In genomic region chr5:98769256-98770157, GRCh38 we compare ENCODE assay signal across 8 cellular contexts. TPM values are rescaled to one million over a fixed set of nuclear protein-coding genes. Genes with fewer than 3 reads are reported as not detected.
DNase-seq lines count a peak whose midpoint lies in the region; ATAC-seq and TF ChIP-seq lines count a peak whose summit lies in the region.

No MANE protein-coding gene starts in this region.

- no peak overlapping the region for H3K27ac ChIP-seq in DND-41 (ENCODE audit: low read length)
- H3K27ac ChIP-seq in thymus (ENCODE audit: low read depth) = no peak overlapping the region

- no peak overlapping the region for H2AFZ ChIP-seq in DND-41 (ENCODE audit: low read depth, low read length)

- H3K4me3 ChIP-seq in DND-41 (ENCODE audit: low read depth in 1 of 2, low read length in 2 of 2) (peak overlapping the region in 1 of 2 experiments; percentile 47; a peak in 3 of 4 replicates), LNCaP clone FGC (ENCODE audit: low read depth, low read length) (peak overlapping the region; percentile 61), mucosa of stomach (ENCODE audit: low read length) (peak overlapping the region; percentile 89), thymus (ENCODE audit: low read length) (peak overlapping the region; percentile 47)

- no peak for TF ChIP-seq POLR2A in erythroblast (IDR thresholded peaks at IDR 0.05; ENCODE audit: low read length)

- H3K4me1 ChIP-seq in DND-41 (ENCODE audit: insufficient read depth, low read length) = peaks cover 28% of the 10 kb centered on the region
- peaks cover 9% of the 10 kb centered on the region for H3K4me1 ChIP-seq in mucosa of stomach (ENCODE audit: control insufficient read depth, insufficient read depth, low read length)
- H3K4me1 ChIP-seq in thymus (ENCODE audit: control insufficient read depth, insufficient read depth, low read length) = peaks cover 29% of the 10 kb centered on the region

- H3K27me3 Mint-ChIP-seq in activated CD4-positive, alpha-beta T cell treated with anti-CD3 and anti-CD28 coated beads, Interleukin-2, amount 10 ng/mL, durations not matched to agents 24 days and 14 days = peaks cover 65% of the 10 kb centered on the region

- H3K36me3 ChIP-seq in DND-41 (ENCODE audit: insufficient read depth, low read length) (no peaks in the 10 kb centered on the region), mucosa of stomach (ENCODE audit: control insufficient read depth, insufficient read depth, low read length) (no peaks in the 10 kb centered on the region), thymus (ENCODE audit: control insufficient read depth, insufficient read depth) (no peaks in the 10 kb centered on the region)

- WGBS in thymus = 1% methylated on average over 59 of the region's 59 CpGs

- H3K36me3 Mint-ChIP-seq in activated CD4-positive, alpha-beta T cell treated with anti-CD3 and anti-CD28 coated beads, Interleukin-2, amount 10 ng/mL, durations not matched to agents 24 days and 14 days (ENCODE audit: low read depth) = no peaks in the 10 kb centered on the region

- H3K4me2 ChIP-seq in DND-41 (ENCODE audit: insufficient read depth, low read length) = peak overlapping the region; percentile 69

- H3K4me3 Mint-ChIP-seq in activated CD4-positive, alpha-beta T cell treated with anti-CD3 and anti-CD28 coated beads, Interleukin-2, amount 10 ng/mL, durations not matched to agents 24 days and 14 days = peak overlapping the region; percentile 83

- no peak overlapping the region for H3K27ac Mint-ChIP-seq in activated CD4-positive, alpha-beta T cell treated with anti-CD3 and anti-CD28 coated beads, Interleukin-2, amount 10 ng/mL, durations not matched to agents 24 days and 14 days

- H3K9ac ChIP-seq in DND-41 (ENCODE audit: low read depth, low read length) (peak overlapping the region; percentile 24; the same call in 1 of the 2 replicates), mucosa of stomach (ENCODE audit: low read length) (peak overlapping the region; percentile 74)

- no peaks in the 10 kb centered on the region for H3K9me3 Mint-ChIP-seq in activated CD4-positive, alpha-beta T cell treated with anti-CD3 and anti-CD28 coated beads, Interleukin-2, amount 10 ng/mL, durations not matched to agents 24 days and 14 days

- DNase-seq in DND-41 = peak; percentile 33
- DNase-seq in LNCaP clone FGC (ENCODE audit: low read depth) = no peak
- peak; percentile 66 for DNase-seq in activated CD4-positive, alpha-beta T cell treated with anti-CD3 and anti-CD28 coated beads, Interleukin-2, amount 10 ng/mL, durations not matched to agents 24 days and 14 days
- DNase-seq in erythroblast (lab: John Stamatoyannopoulos, UW) = peak; percentile 2 to 12
- no peak for DNase-seq in foreskin melanocyte

- H4K20me1 ChIP-seq in DND-41 (ENCODE audit: insufficient read depth, low read length) = no peaks in the 10 kb centered on the region

- H3K27me3 ChIP-seq in DND-41 (ENCODE audit: insufficient read depth, low read length, poor library complexity) (peaks cover 43% of the 10 kb centered on the region), mucosa of stomach (ENCODE audit: control insufficient read depth, insufficient read depth, low read length) (no peaks in the 10 kb centered on the region), thymus (ENCODE audit: control insufficient read depth, insufficient read depth) (peaks cover 69% of the 10 kb centered on the region)

- H3K9me3 ChIP-seq in DND-41 (ENCODE audit: insufficient read depth, low read length, severe bottlenecking) (no peaks in the 10 kb centered on the region), mucosa of stomach (ENCODE audit: control insufficient read depth, low read length) (no peaks in the 10 kb centered on the region), thymus (ENCODE audit: control insufficient read depth) (peaks cover 1% of the 10 kb centered on the region)

- no peaks in the 10 kb centered on the region for H3K79me2 ChIP-seq in DND-41 (ENCODE audit: insufficient read depth, low read length)

- H3K4me1 Mint-ChIP-seq in activated CD4-positive, alpha-beta T cell treated with anti-CD3 and anti-CD28 coated beads, Interleukin-2, amount 10 ng/mL, durations not matched to agents 24 days and 14 days = peaks cover 30% of the 10 kb centered on the region

- no peak for TF ChIP-seq CTCF in DND-41 (IDR thresholded peaks at IDR 0.05; ENCODE audit: borderline replicate concordance, extremely low read depth, low read length, poor library complexity, severe bottlenecking)
- no peak for TF ChIP-seq CTCF in LNCaP clone FGC (IDR thresholded peaks at IDR 0.05; ENCODE audit: control insufficient read depth, extremely low read depth, insufficient read depth)

- ATAC-seq in DND-41 (ENCODE audit: insufficient read depth, low read depth) = peak; percentile 44
- ATAC-seq in HG03039 (IDR thresholded peaks at IDR 0.05; ENCODE audit: unreplicated experiment) = no peak

- intact Hi-C loops in activated CD4-positive, alpha-beta T cell treated with anti-CD3 and anti-CD28 coated beads, Interleukin-2, amount 10 ng/mL, durations not matched to agents 24 days and 14 days (cut with micrococcal nuclease) = loop anchor here (2.0 to 10.0 kb wide), 5 partner anchors 263 to 1587 kb away; partner anchors contain the start of gene RIOK2

RNA-seq across cellular contexts. Expression of gene RGMB, which starts 4.0 kb away (rescaled TPM):
- total RNA-seq in activated CD4-positive, alpha-beta T cell treated with anti-CD3 and anti-CD28 coated beads, Interleukin-2, amount 10 ng/mL, durations not matched to agents 24 days and 14 days = 0.35 and 0.90 TPM in 2 replicates
- 4.1 TPM for polyA plus RNA-seq in thymus

Comparison
In these comparisons a context has a peak if more than half of its experiments do, and no peak if none do; other contexts are left out.
1. DNase-seq: peak in DND-41 (single experiment), activated CD4-positive, alpha-beta T cell treated with anti-CD3 and anti-CD28 coated beads, Interleukin-2, amount 10 ng/mL, durations not matched to agents 24 days and 14 days (single experiment) and erythroblast (2 of 2); none in LNCaP clone FGC (single experiment) and foreskin melanocyte (single experiment).